Comparison of ENCODE assay signal across 14 cellular contexts in genomic region chr11:114250993-114251796, GRCh38. TPM values are rescaled to one million over a fixed set of nuclear protein-coding genes. Genes with fewer than 3 reads are reported as not detected.
DNase-seq lines count a peak whose midpoint lies in the region; ATAC-seq and TF ChIP-seq lines count a peak whose summit lies in the region.
"Had no signal": no experiment of that assay in that cellular context is flagged by ENCODE, and none has a peak within 500 bp of the region (broad histone marks: within the 10 kb centered on the region; RNA-seq: fewer than 3 reads in every experiment).

No MANE protein-coding gene starts in this region.

- no peak overlapping the region for H3K4me3 ChIP-seq in esophagus muscularis mucosa
- H3K4me3 ChIP-seq in thyroid gland (replicated peaks in 1 of 3) = no peak overlapping the region

- 89% methylated on average over 12 of the region's 13 CpGs for WGBS in esophagus muscularis mucosa
- WGBS in thyroid gland, 2 donors = 88 to 90% methylated on average over 11 to 13 of the region's 13 CpGs

- no peak for ATAC-seq in activated CD8-positive, alpha-beta T cell treated with anti-CD3 and anti-CD28 coated beads, Interleukin-2, amount 10 ng/mL, durations not matched to agents 7 days and 5 days
- ATAC-seq in activated T-cell treated with anti-CD3 and anti-CD28 coated beads, Interleukin-2, amount 50 U/mL, for 4 hours = no peak
- ATAC-seq in HG02642 (IDR thresholded peaks at IDR 0.05; ENCODE audit: poor library complexity, unreplicated experiment) = no peak

- peak overlapping the region; percentile 43 for H3K4me3 Mint-ChIP-seq in nephron progenitor cell
- no peak overlapping the region for H3K4me3 Mint-ChIP-seq in activated CD8-positive, alpha-beta T cell treated with anti-CD3 and anti-CD28 coated beads, Interleukin-2, amount 10 ng/mL, durations not matched to agents 7 days and 5 days
- H3K4me3 Mint-ChIP-seq in activated T-cell treated with anti-CD3 and anti-CD28 coated beads, Interleukin-2, amount 50 U/mL, for 4 hours = no peak overlapping the region
- H3K4me3 Mint-ChIP-seq: activated CD4-positive, alpha-beta T cell treated with anti-CD3 and anti-CD28 coated beads, Interleukin-2, amount 10 ng/mL, durations not matched to agents 24 days and 14 days; activated T-helper 1 cell treated with anti-CD3 and anti-CD28 coated beads, Interleukin-12 subunit alpha, Interleukin-12 subunit beta, Interleukin-2, Interleukin-4 antibody, amounts not matched to agents 30 ng/mL and 10 ng/mL and 1 ng/mL, durations not matched to agents 14 hours and 24 hours and 36 hours had no signal

- TF ChIP-seq CTCF in VCaP (conservative IDR thresholded peaks at IDR 0.05) (no peak), esophagus muscularis mucosa (IDR thresholded peaks at IDR 0.05) (no peak), nephron progenitor cell (IDR thresholded peaks at IDR 0.05) (no peak), thyroid gland (IDR thresholded peaks at IDR 0.05) (no peak)

- H3K27ac Mint-ChIP-seq in nephron progenitor cell = peak overlapping the region; percentile 86
- H3K27ac Mint-ChIP-seq in activated CD8-positive, alpha-beta T cell treated with anti-CD3 and anti-CD28 coated beads, Interleukin-2, amount 10 ng/mL, durations not matched to agents 7 days and 5 days = no peak overlapping the region
- H3K27ac Mint-ChIP-seq: activated CD4-positive, alpha-beta T cell treated with anti-CD3 and anti-CD28 coated beads, Interleukin-2, amount 10 ng/mL, durations not matched to agents 24 days and 14 days; activated T-helper 1 cell treated with anti-CD3 and anti-CD28 coated beads, Interleukin-12 subunit alpha, Interleukin-12 subunit beta, Interleukin-2, Interleukin-4 antibody, amounts not matched to agents 30 ng/mL and 10 ng/mL and 1 ng/mL, durations not matched to agents 14 hours and 24 hours and 36 hours had no signal

- H3K27me3 Mint-ChIP-seq in nephron progenitor cell (ENCODE audit: low read depth, poor library complexity) = peaks cover 3% of the 10 kb centered on the region
- H3K27me3 Mint-ChIP-seq in activated CD8-positive, alpha-beta T cell treated with anti-CD3 and anti-CD28 coated beads, Interleukin-2, amount 10 ng/mL, durations not matched to agents 7 days and 5 days (ENCODE audit: low read depth) = no peaks in the 10 kb centered on the region
- no peaks in the 10 kb centered on the region for H3K27me3 Mint-ChIP-seq in activated T-cell treated with anti-CD3 and anti-CD28 coated beads, Interleukin-2, amount 50 U/mL, for 4 hours (ENCODE audit: low read depth)

- no peaks in the 10 kb centered on the region for H3K9me3 Mint-ChIP-seq in nephron progenitor cell
- no peaks in the 10 kb centered on the region for H3K9me3 Mint-ChIP-seq in activated CD8-positive, alpha-beta T cell treated with anti-CD3 and anti-CD28 coated beads, Interleukin-2, amount 10 ng/mL, durations not matched to agents 7 days and 5 days (ENCODE audit: insufficient read depth)
- no peaks in the 10 kb centered on the region for H3K9me3 Mint-ChIP-seq in activated T-cell treated with anti-CD3 and anti-CD28 coated beads, Interleukin-2, amount 50 U/mL, for 4 hours
- H3K9me3 Mint-ChIP-seq: activated CD4-positive, alpha-beta T cell treated with anti-CD3 and anti-CD28 coated beads, Interleukin-2, amount 10 ng/mL, durations not matched to agents 24 days and 14 days; activated T-helper 1 cell treated with anti-CD3 and anti-CD28 coated beads, Interleukin-12 subunit alpha, Interleukin-12 subunit beta, Interleukin-2, Interleukin-4 antibody, amounts not matched to agents 30 ng/mL and 10 ng/mL and 1 ng/mL, durations not matched to agents 14 hours and 24 hours and 36 hours had no signal

- H3K4me1 ChIP-seq in esophagus muscularis mucosa (peaks cover 13 to 66% (median 50%) of the 10 kb centered on the region in 4 donors), thyroid gland (peaks cover 2 to 18% of the 10 kb centered on the region in 2 donors)
- H3K4me1 ChIP-seq: BE2C had no signal

- H3K27ac ChIP-seq in VCaP (peak overlapping the region; percentile 29), esophagus muscularis mucosa (replicated peaks in 1 of 4) (peak overlapping the region; percentile 28 to 67 (median 50)), thyroid gland (peak overlapping the region in 2 of 3 donors; percentile 42 to 52)

- POLR2A ChIA-PET in activated CD8-positive, alpha-beta T cell treated with anti-CD3 and anti-CD28 coated beads, Interleukin-2, amount 10 ng/mL, durations not matched to agents 7 days and 5 days (lab: Charles Lee) = no interaction called here

- intact Hi-C loops in esophagus muscularis mucosa (cut with DNase I) (no loop called here), thyroid gland (cut with DNase I) (no loop called here)

- DNase-seq in esophagus muscularis mucosa (ENCODE audit: extremely low spot score) (no peak), nephron progenitor cell (no peak), thyroid gland (no peak)
- DNase-seq in activated CD8-positive, alpha-beta T cell treated with anti-CD3 and anti-CD28 coated beads, Interleukin-2, amount 10 ng/mL, durations not matched to agents 7 days and 5 days = no peak
- no peak for DNase-seq in activated T-cell treated with anti-CD3 and anti-CD28 coated beads, Interleukin-2, amount 50 U/mL, for 4 hours
- DNase-seq: activated CD4-positive, alpha-beta T cell treated with anti-CD3 and anti-CD28 coated beads, Interleukin-2, amount 10 ng/mL, durations not matched to agents 24 days and 14 days; amniotic stem cell; BE2C; DMS153; kidney; NCI-H1417 treated with DMSO at 0.1 percent for 48 hours had no signal

- CTCF ChIA-PET in activated CD8-positive, alpha-beta T cell treated with anti-CD3 and anti-CD28 coated beads, Interleukin-2, amount 10 ng/mL, durations not matched to agents 7 days and 5 days (lab: Charles Lee) = interaction anchor here (1.1 to 3.0 kb wide), 6 partner anchors 10 to 223 kb away, joined by 3 to 22 read pairs (median 4); no protein-coding TSS in a partner anchor

- no peak for TF ChIP-seq EP300 in esophagus muscularis mucosa (IDR thresholded peaks at IDR 0.05)

- H3K36me3 Mint-ChIP-seq in nephron progenitor cell (ENCODE audit: low read depth) = peaks cover 35% of the 10 kb centered on the region
- H3K36me3 Mint-ChIP-seq in activated CD8-positive, alpha-beta T cell treated with anti-CD3 and anti-CD28 coated beads, Interleukin-2, amount 10 ng/mL, durations not matched to agents 7 days and 5 days (ENCODE audit: low read depth) = no peaks in the 10 kb centered on the region
- peaks cover 2% of the 10 kb centered on the region for H3K36me3 Mint-ChIP-seq in activated T-cell treated with anti-CD3 and anti-CD28 coated beads, Interleukin-2, amount 50 U/mL, for 4 hours (ENCODE audit: insufficient read depth)

- H3K4me1 Mint-ChIP-seq in nephron progenitor cell = peaks cover 85% of the 10 kb centered on the region
- H3K4me1 Mint-ChIP-seq in activated CD8-positive, alpha-beta T cell treated with anti-CD3 and anti-CD28 coated beads, Interleukin-2, amount 10 ng/mL, durations not matched to agents 7 days and 5 days (ENCODE audit: low read depth) = peaks cover 4% of the 10 kb centered on the region
- H3K4me1 Mint-ChIP-seq in activated T-cell treated with anti-CD3 and anti-CD28 coated beads, Interleukin-2, amount 50 U/mL, for 4 hours (ENCODE audit: low read depth) = no peaks in the 10 kb centered on the region
- H3K4me1 Mint-ChIP-seq: activated CD4-positive, alpha-beta T cell treated with anti-CD3 and anti-CD28 coated beads, Interleukin-2, amount 10 ng/mL, durations not matched to agents 24 days and 14 days had no signal

- TF ChIP-seq POLR2A in esophagus muscularis mucosa (IDR thresholded peaks at IDR 0.05; ENCODE audit: low read depth) = no peak
- TF ChIP-seq POLR2A in thyroid gland (IDR thresholded peaks at IDR 0.05) = no peak

- H3K9me3 ChIP-seq in esophagus muscularis mucosa = no peaks in the 10 kb centered on the region
- H3K9me3 ChIP-seq in thyroid gland = no peaks in the 10 kb centered on the region
- H3K9me3 ChIP-seq: BE2C had no signal

- no peaks in the 10 kb centered on the region for H3K27me3 ChIP-seq in esophagus muscularis mucosa
- H3K27me3 ChIP-seq in thyroid gland = no peaks in the 10 kb centered on the region
- H3K27me3 ChIP-seq: BE2C had no signal

- peaks cover 62 to 93% (median 81%) of the 10 kb centered on the region in 4 donors for H3K36me3 ChIP-seq in esophagus muscularis mucosa
- peaks cover 56 to 68% of the 10 kb centered on the region in 2 donors for H3K36me3 ChIP-seq in thyroid gland
- H3K36me3 ChIP-seq: BE2C had no signal

RNA-seq across cellular contexts. Expression of gene NNMT, which starts 45.0 kb away (rescaled TPM):
- 100 to 1,000 TPM in 3 of 4 donors, 10 to 100 TPM in 1; 88.9 to 599 (median 293) TPM for total RNA-seq in esophagus muscularis mucosa
- 100 to 1,000 TPM in 3 of 4 donors, 10 to 100 TPM in 1; 78.1 to 459 (median 185) TPM for total RNA-seq in thyroid gland
- not detected for total RNA-seq in activated CD8-positive, alpha-beta T cell treated with anti-CD3 and anti-CD28 coated beads, Interleukin-2, amount 10 ng/mL, durations not matched to agents 7 days and 5 days
- under 1 TPM in 2 of 3 donors, not detected in 1; 0.23 to 0.61 TPM for total RNA-seq in activated T-cell treated with anti-CD3 and anti-CD28 coated beads, Interleukin-2, amount 50 U/mL, for 4 hours
- total RNA-seq: activated CD4-positive, alpha-beta T cell treated with anti-CD3 and anti-CD28 coated beads, Interleukin-2, amount 10 ng/mL, durations not matched to agents 24 days and 14 days; activated T-helper 1 cell treated with anti-CD3 and anti-CD28 coated beads, Interleukin-12 subunit alpha, Interleukin-12 subunit beta, Interleukin-2, Interleukin-4 antibody, amounts not matched to agents 30 ng/mL and 10 ng/mL and 1 ng/mL, durations not matched to agents 14 hours and 24 hours and 36 hours had no signal

Comparison
In these comparisons a context has a peak if more than half of its experiments do, and no peak if none do; other contexts are left out.
1. RNA of gene NNMT, which starts 45.0 kb away (total RNA-seq): 88.9 to 599 TPM in esophagus muscularis mucosa and 78.1 to 459 TPM in thyroid gland; 0.23 to 0.61 TPM in activated T-cell treated with anti-CD3 and anti-CD28 coated beads, Interleukin-2, amount 50 U/mL, for 4 hours and not detected in activated CD8-positive, alpha-beta T cell treated with anti-CD3 and anti-CD28 coated beads, Interleukin-2, amount 10 ng/mL, durations not matched to agents 7 days and 5 days; every median in the first group is over 10 times any median in the second.
2. Peak in every context shown above with its lines, with median percentiles within 50 percentile points of each other: H3K27ac ChIP-seq.